In the genomic region with DNA sequence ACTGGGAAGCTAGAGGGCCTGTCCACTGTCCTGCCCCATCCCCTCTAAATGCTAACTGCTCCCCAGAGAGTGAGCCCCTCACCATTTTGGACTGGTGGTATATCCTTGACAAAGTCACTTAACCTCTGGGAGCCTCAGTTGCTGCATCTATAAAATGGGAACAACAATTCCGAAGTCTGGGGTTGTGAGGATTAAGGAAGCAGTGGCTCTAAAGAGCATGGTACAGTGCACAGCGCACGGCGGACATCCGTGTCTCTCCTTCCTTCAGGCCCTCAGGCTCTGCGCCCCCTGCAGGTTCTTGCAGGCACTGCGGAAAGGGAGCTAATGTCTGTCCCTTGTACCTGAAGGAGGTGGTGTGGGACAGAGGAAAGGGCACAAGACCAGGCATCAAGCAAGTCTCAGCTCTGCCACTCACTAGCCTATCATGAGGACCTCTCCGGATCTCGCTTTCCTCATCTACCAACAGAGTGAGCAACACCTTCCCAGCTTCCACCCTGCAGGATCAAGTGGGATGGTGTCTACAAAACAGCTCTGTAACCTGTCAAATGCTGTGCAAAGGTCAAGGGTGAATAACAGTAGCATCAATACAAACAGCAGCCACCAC, we compare ENCODE assay signal across 8 cellular contexts. TPM values are rescaled to one million over a fixed set of nuclear protein-coding genes. Genes with fewer than 3 reads are reported as not detected.
DNase-seq lines count a peak whose midpoint lies in the region; ATAC-seq and TF ChIP-seq lines count a peak whose summit lies in the region.

No MANE protein-coding gene starts in this region.

- H3K4me1 ChIP-seq in testis: peaks cover 59% of the 10 kb centered on the region

- H3K36me3 ChIP-seq in testis (ENCODE audit: low read depth, missing control alignments): no peaks in the 10 kb centered on the region

- no peaks in the 10 kb centered on the region for H3K9me3 ChIP-seq in testis

- peaks cover 22% of the 10 kb centered on the region for H3K36me3 Mint-ChIP-seq in nephron progenitor cell (ENCODE audit: low read depth)

- no peaks in the 10 kb centered on the region for H3K9me3 Mint-ChIP-seq in nephron progenitor cell

- 64 to 65% methylated on average over 9 of the region's 9 CpGs for WGBS in testis, 2 donors

- TF ChIP-seq CTCF in epithelial cell of esophagus (IDR thresholded peaks at IDR 0.05; ENCODE audit: insufficient read depth, low read depth, low read length, missing control alignments) (peak; percentile 84), nephron progenitor cell (IDR thresholded peaks at IDR 0.05) (peak; percentile 91), testis (IDR thresholded peaks at IDR 0.05) (peak in 2 of 3 experiments; percentile 62 to 77)

- H3K27ac Mint-ChIP-seq in nephron progenitor cell: no peak overlapping the region

- H3K27me3 ChIP-seq in testis: no peaks in the 10 kb centered on the region

- TF ChIP-seq POLR2A in testis (IDR thresholded peaks at IDR 0.05): no peak

- DNase-seq in NCI-H510A treated with DMSO at 0.1 percent for 48 hours (lab: John Stamatoyannopoulos, UW): peak; percentile 24
- no peak for DNase-seq in NCI-H510A (lab: John Stamatoyannopoulos, UW)
- DNase-seq in NCI-H226: peak; percentile 12
- peak; percentile 55 for DNase-seq in activated CD8-positive, alpha-beta memory T cell treated with anti-CD3 and anti-CD28 coated beads for 4 hours (ENCODE audit: low read depth in 2 of 2)
- DNase-seq in epithelial cell of esophagus (ENCODE audit: low read depth): peak; percentile 62
- DNase-seq in nephron progenitor cell: peak; percentile 85
- DNase-seq in testis: peak; percentile 76

- peak overlapping the region; percentile 33 to 68 for H3K27ac ChIP-seq in testis

- H3K4me3 Mint-ChIP-seq in nephron progenitor cell: no peak overlapping the region

- ATAC-seq in HG03378 (IDR thresholded peaks at IDR 0.05; ENCODE audit: unreplicated experiment): no peak

- intact Hi-C loops in testis (cut with DNase I; ENCODE audit: low total_unique reads): no loop called here

- H3K27me3 Mint-ChIP-seq in nephron progenitor cell (ENCODE audit: low read depth, poor library complexity): no peaks in the 10 kb centered on the region

- H3K4me1 Mint-ChIP-seq in nephron progenitor cell: peaks cover 17% of the 10 kb centered on the region

- H3K4me3 ChIP-seq in epithelial cell of esophagus (ENCODE audit: low read length) (no peak overlapping the region), testis (no peak overlapping the region)

RNA-seq across cellular contexts. Expression of a gene that starts 20.1 kb away (rescaled TPM):
- 100 to 1,000 TPM in 1 of 2 donors, 10 to 100 TPM in 1; 96.4 to 101 TPM for total RNA-seq in testis
- 66.1 TPM for polyA plus RNA-seq in testis (ENCODE audit: insufficient read depth, low read depth, low replicate concordance)
